ENCODE assay signal across 27 cellular contexts in the genomic region with DNA sequence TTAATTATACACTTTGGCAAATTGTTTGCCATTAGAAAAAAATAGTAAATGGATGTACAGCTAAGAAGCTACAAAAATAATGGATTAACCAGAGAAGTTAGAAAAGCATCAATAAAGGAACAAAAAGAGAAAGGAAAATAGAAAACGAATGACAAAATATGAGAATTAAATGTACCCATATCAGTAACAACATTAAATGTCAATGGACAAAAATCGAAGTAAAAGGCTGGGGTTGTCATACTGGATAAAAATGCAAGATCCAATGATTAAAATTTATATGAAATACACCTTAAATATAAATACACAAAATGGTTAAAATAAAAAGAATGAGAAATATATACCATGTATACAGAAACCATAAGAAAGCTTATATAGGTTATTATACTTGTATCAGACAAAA.
"Had no signal": no experiment of that assay in that cellular context is flagged by ENCODE, and none has a peak within 500 bp of the region (broad histone marks: within the 10 kb centered on the region; RNA-seq: fewer than 3 reads in every experiment).

No MANE protein-coding gene starts in this region.

- H3K27me3 ChIP-seq: stomach, suprapubic skin, testis, thyroid gland, tibial artery, tibial nerve, transverse colon, upper lobe of left lung, upper lobe of right lung, uterus, vagina had no signal

- H3K4me3 ChIP-seq: stomach, suprapubic skin, testis, thoracic aorta, thyroid gland, tibial artery, tibial nerve, transverse colon, upper lobe of left lung, upper lobe of right lung, uterus, vagina had no signal

- DNase-seq: stimulated activated CD4-positive, alpha-beta T cell treated with anti-CD3 and anti-CD28 coated beads, Interleukin-2, amount 100 ng/mL, for 48 hours; stimulated activated CD4-positive, alpha-beta T cell treated with anti-CD3 and anti-CD28 coated beads, Interleukin-4, amount 100 ng/mL, for 1 hour; stimulated activated CD4-positive, alpha-beta T cell treated with anti-CD3 and anti-CD28 coated beads, Interleukin-4, amount 100 ng/mL, for 24 hours; stimulated activated CD4-positive, alpha-beta T cell treated with anti-CD3 and anti-CD28 coated beads, Interleukin-4, amount 100 ng/mL, for 4 hours; stimulated activated CD8-positive, alpha-beta memory T cell treated with anti-CD3 and anti-CD28 coated beads, Interleukin-4, amount 100 ng/mL, for 48 hours; stimulated activated naive B cell treated with anti-CD40 and anti-IgM and Interleukin-4, amounts not matched to agents 10 μg/mL and 1 μg/mL and 100 μg/mL, for 72 hours; stimulated activated naive CD4-positive, alpha-beta T cell; stimulated activated naive CD4-positive, alpha-beta T cell treated with Interleukin-2 at 50 U/mL for 16 hours; stimulated activated naive CD8-positive, alpha-beta T cell treated with anti-CD3 and anti-CD28 coated beads, Interleukin-15, amount 100 ng/mL, for 72 hours; stimulated activated naive CD8-positive, alpha-beta T cell treated with anti-CD3 and anti-CD28 coated beads, Interleukin-15, Interleukin-2, amounts not matched to agents 100 U/mL and 50 U/mL, for 24 hours; stomach; substantia nigra; testis; thyroid gland; tibial artery; transverse colon; trophoblast cell; upper lobe of left lung; upper lobe of right lung; uterus had no signal

- FAIRE-seq: urothelium cell line had no signal

- H3K27ac ChIP-seq: stomach, suprapubic skin, testis, thoracic aorta, thyroid gland, tibial artery, tibial nerve, transverse colon, upper lobe of left lung, upper lobe of right lung, uterus, vagina had no signal

- H3K4me1 ChIP-seq: stomach, suprapubic skin, testis, thyroid gland, tibial artery, tibial nerve, transverse colon, upper lobe of left lung, upper lobe of right lung, uterus, vagina had no signal

- H3K9me3 ChIP-seq: testis, thyroid gland, vagina had no signal

- H3K36me3 ChIP-seq: stomach, suprapubic skin, thoracic aorta, thyroid gland, tibial artery, tibial nerve, transverse colon, upper lobe of left lung, upper lobe of right lung, uterus, vagina had no signal

- ATAC-seq: stimulated activated effector memory CD8-positive, alpha-beta T cell treated with anti-CD3 and anti-CD28 coated beads, Interleukin-12 subunit alpha, Interleukin-12 subunit beta, amount 100 ng/mL, for 72 hours; stimulated activated memory B cell treated with anti-CD40 and anti-IgM and Interleukin-4, amounts not matched to agents 10 μg/mL and 1 μg/mL and 100 μg/mL, for 72 hours; stimulated activated naive B cell treated with anti-CD40 and anti-IgM and Interleukin-4, amounts not matched to agents 10 μg/mL and 1 μg/mL and 100 μg/mL, for 72 hours; stimulated activated naive CD8-positive, alpha-beta T cell treated with anti-CD3 and anti-CD28 coated beads, Interleukin-15, amount 100 ng/mL, for 72 hours; stimulated activated naive CD8-positive, alpha-beta T cell treated with anti-CD3 and anti-CD28 coated beads, Interleukin-15, Interleukin-2, amounts not matched to agents 100 U/mL and 50 U/mL, for 24 hours; upper lobe of right lung had no signal
